Comparison of ENCODE assay signal across 14 cellular contexts in the genomic region with DNA sequence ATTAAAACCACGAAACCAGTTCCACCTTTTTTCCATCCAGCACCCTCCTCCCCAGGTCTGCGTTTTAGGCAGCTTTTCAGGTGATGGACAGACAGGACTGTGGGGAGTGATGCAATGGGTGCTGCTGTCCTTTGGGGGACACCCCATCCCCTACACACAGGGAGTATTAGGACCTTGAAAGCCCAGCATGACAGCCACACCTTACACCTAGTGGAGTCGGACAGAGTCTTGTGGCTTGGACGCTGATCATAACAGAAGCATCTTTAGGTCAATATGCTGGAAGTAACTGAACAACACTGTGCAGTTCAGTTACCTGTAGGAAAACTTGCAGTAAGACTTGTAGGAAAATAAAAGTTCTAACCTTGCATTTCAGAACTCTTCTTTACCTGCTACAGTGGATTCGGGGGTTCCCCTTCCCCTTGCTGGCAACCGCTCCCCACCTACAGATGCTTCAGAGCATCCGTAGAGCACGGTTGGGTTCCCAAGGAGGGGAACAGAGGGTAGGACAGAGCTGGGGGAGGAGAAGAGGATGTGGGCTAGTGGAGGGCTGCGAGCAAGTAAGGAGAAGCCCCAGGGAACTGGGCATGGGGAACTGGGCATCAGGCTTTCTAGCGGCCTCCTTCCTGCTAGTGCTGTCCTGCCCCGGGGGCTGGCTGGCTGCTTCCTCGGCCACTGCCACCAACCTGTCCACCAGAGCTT. TPM values are rescaled to one million over a fixed set of nuclear protein-coding genes. Genes with fewer than 3 reads are reported as not detected.
DNase-seq lines count a peak whose midpoint lies in the region; ATAC-seq, FAIRE-seq and TF ChIP-seq lines count a peak whose summit lies in the region.
"Had no signal": no experiment of that assay in that cellular context is flagged by ENCODE, and none has a peak within 500 bp of the region (broad histone marks: within the 10 kb centered on the region; RNA-seq: fewer than 3 reads in every experiment).

No MANE protein-coding gene starts in this region.

- H3K4me1 ChIP-seq in small intestine (ENCODE audit: control insufficient read depth in 2 of 2, insufficient read depth in 1 of 2, low read depth in 1 of 2, low read length in 1 of 2) (peaks cover 5 to 24% of the 10 kb centered on the region in 2 donors), smooth muscle cell (ENCODE audit: low read depth) (peaks cover 11% of the 10 kb centered on the region)
- H3K4me1 ChIP-seq: A549, psoas muscle had no signal

- CTCF ChIA-PET in T-cell (lab: Charles Lee) = interaction anchor here in 1 of 2 donors (0.7 kb wide), 1 partner anchor 8 kb away, joined by 3 read pairs; no protein-coding TSS in a partner anchor

- H3K36me3 ChIP-seq in small intestine (ENCODE audit: control insufficient read depth in 2 of 2, insufficient read depth in 2 of 2, low read length in 2 of 2) = no peaks in the 10 kb centered on the region
- no peaks in the 10 kb centered on the region for H3K36me3 ChIP-seq in smooth muscle cell (ENCODE audit: low read depth)
- H3K36me3 ChIP-seq: ascending aorta had no signal

- H2AFZ ChIP-seq in smooth muscle cell (ENCODE audit: low read depth) = no peak overlapping the region

- peak overlapping the region; percentile 6 to 77 for H3K27ac ChIP-seq in small intestine (ENCODE audit: low read depth in 1 of 2, low read length in 1 of 2)
- no peak overlapping the region for H3K27ac ChIP-seq in smooth muscle cell (ENCODE audit: low read depth)
- H3K27ac ChIP-seq: A549, psoas muscle had no signal

- peaks cover 27 to 56% (median 44%) of the 10 kb centered on the region in 3 donors for H3K4me1 Mint-ChIP-seq in T-cell

- no peak for TF ChIP-seq CTCF in smooth muscle cell (IDR thresholded peaks at IDR 0.05; ENCODE audit: borderline replicate concordance, insufficient read depth, poor library complexity, severe bottlenecking)

- ATAC-seq in GM21447 (IDR thresholded peaks at IDR 0.05; ENCODE audit: unreplicated experiment) (peak; percentile 51), T-cell (replicated peaks in 1 of 4) (peak in 2 of 4 experiments; percentile 13 to 66)
- ATAC-seq: A549, psoas muscle had no signal

- no peak overlapping the region for H3K4me2 ChIP-seq in smooth muscle cell
- H3K4me2 ChIP-seq: A549 had no signal

- 73 to 84% (median 79%) methylated on average over 12 of the region's 12 CpGs for WGBS in small intestine, 3 donors
- WGBS in smooth muscle cell (ENCODE audit: low lambda C conversion rate) = 95% methylated on average over 12 of the region's 12 CpGs

- H3K36me3 Mint-ChIP-seq in T-cell = no peaks in the 10 kb centered on the region

- H3K4me3 ChIP-seq in small intestine (ENCODE audit: low read depth in 1 of 2, low read length in 2 of 2) = no peak overlapping the region
- no peak overlapping the region for H3K4me3 ChIP-seq in smooth muscle cell
- H3K4me3 ChIP-seq: A549, psoas muscle had no signal

- peak; percentile 11 to 13 for DNase-seq in activated CD4-positive, alpha-beta T cell treated with anti-CD3 and anti-CD28 coated beads for 4 hours
- no peak for DNase-seq in activated CD4-positive, alpha-beta T cell treated with anti-CD3 and anti-CD28 coated beads for 1 hour
- DNase-seq in T-cell = peak in 3 of 34 experiments; percentile 3 to 15 (median 5)
- DNase-seq in small intestine = no peak
- no peak for DNase-seq in T-helper 9 cell
- DNase-seq in smooth muscle cell (lab: John Stamatoyannopoulos, UW; ENCODE audit: unreplicated experiment) = no peak
- DNase-seq in HuH-7.5 (ENCODE audit: low spot score) = no peak
- DNase-seq: kidney, NCI-H510A treated with DMSO at 0.1 percent for 48 hours, psoas muscle had no signal

- no peaks in the 10 kb centered on the region for H3K79me2 ChIP-seq in smooth muscle cell (ENCODE audit: low read depth)

- POLR2A ChIA-PET in T-cell (lab: Charles Lee) = no interaction called here

- FAIRE-seq in small intestine (lab: Jason Lieb, UNC) = no peak
- FAIRE-seq: A549 had no signal

- H3K9me3 ChIP-seq in small intestine (ENCODE audit: control insufficient read depth, low read depth) (no peaks in the 10 kb centered on the region), smooth muscle cell (replicated peaks; ENCODE audit: low read depth) (no peaks in the 10 kb centered on the region)
- H3K9me3 ChIP-seq: A549, ascending aorta, psoas muscle had no signal

- H3K9ac ChIP-seq in smooth muscle cell (ENCODE audit: low read depth) = no peak overlapping the region

- H3K27ac Mint-ChIP-seq in T-cell = peak overlapping the region; percentile 46 to 85
- H3K27ac Mint-ChIP-seq: T-helper 2 cell treated with Interferon-gamma antibody and Interleukin-4, amounts not matched to agents 5 μg/mL and 100 μg/mL, for 36 hours had no signal

- no peaks in the 10 kb centered on the region for H3K9me3 Mint-ChIP-seq in T-cell
- H3K9me3 Mint-ChIP-seq: T-helper 2 cell treated with Interferon-gamma antibody and Interleukin-4, amounts not matched to agents 5 μg/mL and 100 μg/mL, for 36 hours had no signal

- peaks cover 10% of the 10 kb centered on the region for H3F3A ChIP-seq in smooth muscle cell (ENCODE audit: low read depth)

- peaks cover 2% of the 10 kb centered on the region for H4K20me1 ChIP-seq in smooth muscle cell (ENCODE audit: low read depth)

- H3K27me3 Mint-ChIP-seq in T-cell = peaks cover 0 to 5% of the 10 kb centered on the region in 2 donors

- H3K27me3 ChIP-seq in small intestine (ENCODE audit: control insufficient read depth in 2 of 2, insufficient read depth in 2 of 2, low read length in 2 of 2) (no peaks in the 10 kb centered on the region), smooth muscle cell (ENCODE audit: low read depth) (no peaks in the 10 kb centered on the region)
- H3K27me3 ChIP-seq: ascending aorta had no signal

- peak overlapping the region in 1 of 3 donors; percentile 8 for H3K4me3 Mint-ChIP-seq in T-cell
- H3K4me3 Mint-ChIP-seq: T-helper 2 cell treated with Interferon-gamma antibody and Interleukin-4, amounts not matched to agents 5 μg/mL and 100 μg/mL, for 36 hours had no signal

RNA-seq across cellular contexts. Expression of gene PLEKHG1, which starts 31.7 kb away (rescaled TPM):
- 10 to 100 TPM in 1 of 5 donors, 1 to 10 TPM in 4; 2.5 to 18.4 (median 5.4) TPM for total RNA-seq in T-cell
- polyA plus RNA-seq in small intestine = 1 to 10 TPM; 3.0 to 6.6 (median 5.1) TPM
- 6.0 and 13.5 TPM in 2 replicates for total RNA-seq in smooth muscle cell
- 1.5 and 5.4 TPM in 2 replicates for polyA plus RNA-seq in smooth muscle cell

Comparison
In these comparisons a context has a peak if more than half of its experiments do, and no peak if none do; other contexts are left out.
1. DNase-seq: peak in activated CD4-positive, alpha-beta T cell treated with anti-CD3 and anti-CD28 coated beads for 4 hours (2 of 2); none in activated CD4-positive, alpha-beta T cell treated with anti-CD3 and anti-CD28 coated beads for 1 hour (single experiment), small intestine (single experiment), T-helper 9 cell (single experiment), smooth muscle cell (single experiment) and HuH-7.5 (single experiment).